ENCODE assay signal across 1 cellular context in genomic region chr20:31587545-31588389, GRCh38.
TF ChIP-seq lines count a peak whose summit lies in the region.

No MANE protein-coding gene starts in this region.

TF ChIP-seq in GM23338, 12 proteins besides CTCF, POLR2A, EP300 and RAD21 (continued from another document):
- TF ChIP-seq, protein P1, sequence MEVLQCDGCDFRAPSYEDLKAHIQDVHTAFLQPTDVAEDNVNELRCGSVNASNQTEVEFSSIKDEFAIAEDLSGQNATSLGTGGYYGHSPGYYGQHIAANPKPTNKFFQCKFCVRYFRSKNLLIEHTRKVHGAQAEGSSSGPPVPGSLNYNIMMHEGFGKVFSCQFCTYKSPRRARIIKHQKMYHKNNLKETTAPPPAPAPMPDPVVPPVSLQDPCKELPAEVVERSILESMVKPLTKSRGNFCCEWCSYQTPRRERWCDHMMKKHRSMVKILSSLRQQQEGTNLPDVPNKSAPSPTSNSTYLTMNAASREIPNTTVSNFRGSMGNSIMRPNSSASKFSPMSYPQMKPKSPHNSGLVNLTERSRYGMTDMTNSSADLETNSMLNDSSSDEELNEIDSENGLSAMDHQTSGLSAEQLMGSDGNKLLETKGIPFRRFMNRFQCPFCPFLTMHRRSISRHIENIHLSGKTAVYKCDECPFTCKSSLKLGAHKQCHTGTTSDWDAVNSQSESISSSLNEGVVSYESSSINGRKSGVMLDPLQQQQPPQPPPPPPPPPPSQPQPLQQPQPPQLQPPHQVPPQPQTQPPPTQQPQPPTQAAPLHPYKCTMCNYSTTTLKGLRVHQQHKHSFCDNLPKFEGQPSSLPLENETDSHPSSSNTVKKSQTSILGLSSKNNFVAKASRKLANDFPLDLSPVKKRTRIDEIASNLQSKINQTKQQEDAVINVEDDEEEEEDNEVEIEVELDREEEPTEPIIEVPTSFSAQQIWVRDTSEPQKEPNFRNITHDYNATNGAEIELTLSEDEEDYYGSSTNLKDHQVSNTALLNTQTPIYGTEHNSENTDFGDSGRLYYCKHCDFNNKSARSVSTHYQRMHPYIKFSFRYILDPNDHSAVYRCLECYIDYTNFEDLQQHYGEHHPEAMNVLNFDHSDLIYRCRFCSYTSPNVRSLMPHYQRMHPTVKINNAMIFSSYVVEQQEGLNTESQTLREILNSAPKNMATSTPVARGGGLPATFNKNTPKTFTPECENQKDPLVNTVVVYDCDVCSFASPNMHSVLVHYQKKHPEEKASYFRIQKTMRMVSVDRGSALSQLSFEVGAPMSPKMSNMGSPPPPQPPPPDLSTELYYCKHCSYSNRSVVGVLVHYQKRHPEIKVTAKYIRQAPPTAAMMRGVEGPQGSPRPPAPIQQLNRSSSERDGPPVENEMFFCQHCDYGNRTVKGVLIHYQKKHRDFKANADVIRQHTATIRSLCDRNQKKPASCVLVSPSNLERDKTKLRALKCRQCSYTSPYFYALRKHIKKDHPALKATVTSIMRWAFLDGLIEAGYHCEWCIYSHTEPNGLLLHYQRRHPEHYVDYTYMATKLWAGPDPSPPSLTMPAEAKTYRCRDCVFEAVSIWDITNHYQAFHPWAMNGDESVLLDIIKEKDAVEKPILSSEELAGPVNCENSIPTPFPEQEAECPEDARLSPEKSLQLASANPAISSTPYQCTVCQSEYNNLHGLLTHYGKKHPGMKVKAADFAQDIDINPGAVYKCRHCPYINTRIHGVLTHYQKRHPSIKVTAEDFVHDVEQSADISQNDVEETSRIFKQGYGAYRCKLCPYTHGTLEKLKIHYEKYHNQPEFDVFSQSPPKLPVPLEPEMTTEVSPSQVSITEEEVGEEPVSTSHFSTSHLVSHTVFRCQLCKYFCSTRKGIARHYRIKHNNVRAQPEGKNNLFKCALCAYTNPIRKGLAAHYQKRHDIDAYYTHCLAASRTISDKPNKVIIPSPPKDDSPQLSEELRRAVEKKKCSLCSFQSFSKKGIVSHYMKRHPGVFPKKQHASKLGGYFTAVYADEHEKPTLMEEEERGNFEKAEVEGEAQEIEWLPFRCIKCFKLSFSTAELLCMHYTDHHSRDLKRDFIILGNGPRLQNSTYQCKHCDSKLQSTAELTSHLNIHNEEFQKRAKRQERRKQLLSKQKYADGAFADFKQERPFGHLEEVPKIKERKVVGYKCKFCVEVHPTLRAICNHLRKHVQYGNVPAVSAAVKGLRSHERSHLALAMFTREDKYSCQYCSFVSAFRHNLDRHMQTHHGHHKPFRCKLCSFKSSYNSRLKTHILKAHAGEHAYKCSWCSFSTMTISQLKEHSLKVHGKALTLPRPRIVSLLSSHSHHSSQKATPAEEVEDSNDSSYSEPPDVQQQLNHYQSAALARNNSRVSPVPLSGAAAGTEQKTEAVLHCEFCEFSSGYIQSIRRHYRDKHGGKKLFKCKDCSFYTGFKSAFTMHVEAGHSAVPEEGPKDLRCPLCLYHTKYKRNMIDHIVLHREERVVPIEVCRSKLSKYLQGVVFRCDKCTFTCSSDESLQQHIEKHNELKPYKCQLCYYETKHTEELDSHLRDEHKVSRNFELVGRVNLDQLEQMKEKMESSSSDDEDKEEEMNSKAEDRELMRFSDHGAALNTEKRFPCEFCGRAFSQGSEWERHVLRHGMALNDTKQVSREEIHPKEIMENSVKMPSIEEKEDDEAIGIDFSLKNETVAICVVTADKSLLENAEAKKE (CRISPR knock-in tag; IDR thresholded peaks at IDR 0.05) = no peak
- TF ChIP-seq CREB1 (CRISPR knock-in tag; IDR thresholded peaks at IDR 0.05; ENCODE audit: low read depth) (no peak), NANOG (IDR thresholded peaks at IDR 0.05; ENCODE audit: borderline replicate concordance) (no peak), REST (IDR thresholded peaks at IDR 0.05; ENCODE audit: unreplicated experiment) (no peak)
TF ChIP-seq in GM23338: peak in this region for 0.
